Comparison of ENCODE assay signal across 1 cellular context in genomic region chr5:14664270-14665109, GRCh38.
TF ChIP-seq lines count a peak whose summit lies in the region.

Gene OTULIN (plus strand): TSS chr5:14664718. CDS start chr5:14664826, 108 bp downstream.

TF ChIP-seq in HepG2, 621 proteins besides CTCF, POLR2A, EP300 and RAD21 (continued from another document and continues in another):
- no peak for TF ChIP-seq AKNA (CRISPR knock-in tag; IDR thresholded peaks at IDR 0.05; ENCODE audit: borderline replicate concordance)
- TF ChIP-seq SCMH1 (CRISPR knock-in tag; IDR thresholded peaks at IDR 0.05; ENCODE audit: borderline replicate concordance), result no peak
- TF ChIP-seq MYPOP (CRISPR knock-in tag; IDR thresholded peaks at IDR 0.05), result peak; percentile 90
- peak; percentile 82 for TF ChIP-seq DNMT1 (CRISPR knock-in tag; IDR thresholded peaks at IDR 0.05)
- peak; percentile 95 for TF ChIP-seq ZNF800 (CRISPR knock-in tag; IDR thresholded peaks at IDR 0.05)
- TF ChIP-seq ZNF383 (CRISPR knock-in tag; IDR thresholded peaks at IDR 0.05; ENCODE audit: borderline replicate concordance), result no peak
- TF ChIP-seq KDM5A (IDR thresholded peaks at IDR 0.05; ENCODE audit: borderline replicate concordance, low read length), result no peak
- peak; percentile 75 for TF ChIP-seq ASH2L (IDR thresholded peaks at IDR 0.05; ENCODE audit: insufficient read length, low read depth, low read length)
- TF ChIP-seq SP2 (CRISPR knock-in tag; IDR thresholded peaks at IDR 0.05), result no peak
- peak; percentile 61 for TF ChIP-seq KAT8 (CRISPR knock-in tag; IDR thresholded peaks at IDR 0.05)
- TF ChIP-seq SYNCRIP (IDR thresholded peaks at IDR 0.05; ENCODE audit: insufficient read depth, low read depth, low read length), result no peak
- peak; percentile 67 for TF ChIP-seq SKI (IDR thresholded peaks at IDR 0.05; ENCODE audit: partially characterized antibody)
- peak; percentile 18; the same call in 1 of the 2 replicates for TF ChIP-seq ELF3 (CRISPR knock-in tag; IDR thresholded peaks at IDR 0.05)
- peak; percentile 79 for TF ChIP-seq IRF2 (CRISPR knock-in tag; IDR thresholded peaks at IDR 0.05)
- TF ChIP-seq ARID4A (CRISPR knock-in tag; IDR thresholded peaks at IDR 0.05; ENCODE audit: borderline replicate concordance), result peak; percentile 88
- TF ChIP-seq CBX5 (CRISPR knock-in tag; IDR thresholded peaks at IDR 0.05; ENCODE audit: borderline replicate concordance), result peak; percentile 78; the same call in 1 of the 2 replicates
- peak; percentile 70 for TF ChIP-seq BRCA1 (CRISPR knock-in tag; IDR thresholded peaks at IDR 0.05)
- TF ChIP-seq FOXO4 (CRISPR knock-in tag; conservative IDR thresholded peaks at IDR 0.05), result no peak
- no peak; a peak in 1 of 4 replicates for TF ChIP-seq REST (IDR thresholded peaks at IDR 0.05; ENCODE audit: borderline replicate concordance in 1 of 2, low read depth in 1 of 2, low read length in 2 of 2)
- 0 out of 2 replicates have a peak, but pooled peaks have one; percentile 15 for TF ChIP-seq SOX13 (IDR thresholded peaks at IDR 0.05)
- peak in 1 of 2 experiments; percentile 58; a peak in 2 of 4 replicates for TF ChIP-seq SOX13 (CRISPR knock-in tag; conservative IDR thresholded peaks at IDR 0.05 in 1 of 2, IDR thresholded peaks at IDR 0.05 in 1 of 2)
- TF ChIP-seq ZNF484 (CRISPR knock-in tag; IDR thresholded peaks at IDR 0.05; ENCODE audit: borderline replicate concordance, low read depth), result no peak
- TF ChIP-seq E2F2 (CRISPR knock-in tag; IDR thresholded peaks at IDR 0.05; ENCODE audit: borderline replicate concordance), result peak; percentile 79; the same call in 1 of the 2 replicates
- peak; percentile 90 for TF ChIP-seq ZFP36L1 (CRISPR knock-in tag; IDR thresholded peaks at IDR 0.05)
- peak; percentile 82 for TF ChIP-seq SALL2 (CRISPR knock-in tag; IDR thresholded peaks at IDR 0.05)
- TF ChIP-seq ZNF580 (CRISPR knock-in tag; IDR thresholded peaks at IDR 0.05; ENCODE audit: borderline replicate concordance, low read depth), result peak; percentile 73; the same call in 1 of the 2 replicates
- no peak for TF ChIP-seq MLLT10 (CRISPR knock-in tag; IDR thresholded peaks at IDR 0.05)
